ENCODE assay signal across 19 cellular contexts in genomic region chr4:112645541-112646329, GRCh38. TPM values are rescaled to one million over a fixed set of nuclear protein-coding genes. Genes with fewer than 3 reads are reported as not detected.
DNase-seq lines count a peak whose midpoint lies in the region.
"Had no signal": no experiment of that assay in that cellular context is flagged by ENCODE, and none has a peak within 500 bp of the region (broad histone marks: within the 10 kb centered on the region; RNA-seq: fewer than 3 reads in every experiment).

No MANE protein-coding gene starts in this region.

- H3K27me3 ChIP-seq in H7 (ENCODE audit: control insufficient read depth, insufficient read depth, low read length) (no peaks in the 10 kb centered on the region), iPS DF 6.9 (ENCODE audit: control insufficient read depth, insufficient read depth, low read length) (no peaks in the 10 kb centered on the region), neuronal stem cell (ENCODE audit: control insufficient read depth in 3 of 3, insufficient read depth in 3 of 3, low read depth in 1 of 3, low read length in 3 of 3) (no peaks in the 10 kb centered on the region), SJCRH30 (no peaks in the 10 kb centered on the region)
- H3K27me3 ChIP-seq: SJSA1 had no signal

- H2BK12ac ChIP-seq in neuronal stem cell (ENCODE audit: low read length): no peak overlapping the region

- no peak overlapping the region for H2AK5ac ChIP-seq in neuronal stem cell (ENCODE audit: low read depth, low read length)

- H3K27ac ChIP-seq in iPS DF 6.9 (ENCODE audit: low read length) (no peak overlapping the region), neuronal stem cell (replicated peaks; ENCODE audit: low read length) (peak overlapping the region; percentile 45), SJCRH30 (no peak overlapping the region)
- H3K27ac ChIP-seq: HL-60, RWPE1, SJSA1 had no signal

- H3K23ac ChIP-seq in neuronal stem cell (ENCODE audit: low read depth, low read length, poor library complexity): peak overlapping the region; percentile 99

- H3K18ac ChIP-seq in neuronal stem cell (ENCODE audit: low read length): no peak overlapping the region

- DNase-seq in H7 (peak; percentile 33), iPS DF 6.9 (ENCODE audit: low read depth, low spot score) (peak; percentile 91), neuronal stem cell (ENCODE audit: low spot score) (no peak), ACHN (no peak), SJCRH30 (no peak)
- no peak for DNase-seq in activated T-helper 1 cell treated with anti-CD3 and anti-CD28 coated beads, Interleukin-12 subunit alpha, Interleukin-12 subunit beta, Interleukin-2, Interleukin-4 antibody, amounts not matched to agents 30 ng/mL and 10 ng/mL and 1 ng/mL, durations not matched to agents 14 hours and 24 hours and 36 hours (ENCODE audit: low spot score)
- DNase-seq in activated CD4-positive, alpha-beta T cell treated with anti-CD3 and anti-CD28 coated beads, Interleukin-2, amount 50 U/mL, for 4 hours: no peak
- DNase-seq: COR-L47, MV-4-11, NCI-H1417 treated with DMSO at 0.1 percent for 48 hours, NCI-H1930, NCI-H2171 treated with DMSO at 0.1 percent for 48 hours, NCI-H748 treated with DMSO at 0.1 percent for 48 hours, PC-3 had no signal

- H3K4me1 ChIP-seq in iPS DF 6.9 (ENCODE audit: control insufficient read depth, insufficient read depth, low read length) (no peaks in the 10 kb centered on the region), neuronal stem cell (ENCODE audit: control insufficient read depth in 2 of 2, insufficient read depth in 1 of 2, low read depth in 1 of 2, low read length in 2 of 2) (peaks cover 1 to 9% of the 10 kb centered on the region in 2 donors), SJCRH30 (no peaks in the 10 kb centered on the region)

- intact Hi-C loops in activated T-helper 1 cell treated with anti-CD3 and anti-CD28 coated beads, Interleukin-12 subunit alpha, Interleukin-12 subunit beta, Interleukin-2, Interleukin-4 antibody, amounts not matched to agents 30 ng/mL and 10 ng/mL and 1 ng/mL, durations not matched to agents 14 hours and 24 hours and 36 hours (cut with micrococcal nuclease): no loop called here

- H3K36me3 ChIP-seq in H7 (replicated peaks; ENCODE audit: control insufficient read depth, insufficient read depth, low read length) (peaks cover 13% of the 10 kb centered on the region), iPS DF 6.9 (ENCODE audit: control insufficient read depth, insufficient read depth, low read length) (peaks cover 15% of the 10 kb centered on the region; the same call in 1 of the 2 replicates), neuronal stem cell (replicated peaks in 1 of 2; ENCODE audit: control insufficient read depth in 2 of 2, insufficient read depth in 2 of 2, low read length in 2 of 2) (peaks cover 2 to 74% of the 10 kb centered on the region in 2 donors), SJCRH30 (peaks cover 55% of the 10 kb centered on the region)

- in situ Hi-C loops in ACHN (cut with HindIII; ENCODE audit: low pct_ligation_motif_present, low pct_unique_long_range_greater_than_20kb, low sequenced_read_pairs): no loop called here

- H2BK15ac ChIP-seq in neuronal stem cell (ENCODE audit: low read length): no peak overlapping the region

- no peaks in the 10 kb centered on the region for H3K9me3 Mint-ChIP-seq in activated T-helper 1 cell treated with anti-CD3 and anti-CD28 coated beads, Interleukin-12 subunit alpha, Interleukin-12 subunit beta, Interleukin-2, Interleukin-4 antibody, amounts not matched to agents 30 ng/mL and 10 ng/mL and 1 ng/mL, durations not matched to agents 14 hours and 24 hours and 36 hours

- no peak overlapping the region for H3K14ac ChIP-seq in neuronal stem cell (ENCODE audit: low read length)

- H4K8ac ChIP-seq in neuronal stem cell (ENCODE audit: low read depth, low read length): no peak overlapping the region

- H3K9me3 ChIP-seq in iPS DF 6.9 (ENCODE audit: control insufficient read depth, insufficient read depth, low read length): no peaks in the 10 kb centered on the region
- no peaks in the 10 kb centered on the region for H3K9me3 ChIP-seq in neuronal stem cell (replicated peaks in 1 of 2; ENCODE audit: control insufficient read depth in 2 of 2, insufficient read depth in 1 of 2, low read depth in 1 of 2, low read length in 2 of 2)
- no peaks in the 10 kb centered on the region for H3K9me3 ChIP-seq in SJCRH30 (replicated peaks)
- H3K9me3 ChIP-seq: HAP-1, SJSA1 had no signal

- H3K4ac ChIP-seq in neuronal stem cell (ENCODE audit: low read length): no peak overlapping the region

- H2BK5ac ChIP-seq in neuronal stem cell (ENCODE audit: low read length): no peak overlapping the region

- H2AFZ ChIP-seq in neuronal stem cell (ENCODE audit: low read length): no peak overlapping the region

- WGBS in iPS DF 6.9 (ENCODE audit: insufficient coverage, insufficient read length): no CpG with 5 or more reads among the region's 8 CpGs
- WGBS in neuronal stem cell (ENCODE audit: extremely low coverage in 2 of 2, insufficient read length in 2 of 2, insufficient replicate concordance in 1 of 2), 2 donors: no CpG with 5 or more reads among the region's 8 CpGs

- H3K27ac Mint-ChIP-seq in activated T-helper 1 cell treated with anti-CD3 and anti-CD28 coated beads, Interleukin-12 subunit alpha, Interleukin-12 subunit beta, Interleukin-2, Interleukin-4 antibody, amounts not matched to agents 30 ng/mL and 10 ng/mL and 1 ng/mL, durations not matched to agents 14 hours and 24 hours and 36 hours: peak overlapping the region; percentile 15

- H2BK120ac ChIP-seq in neuronal stem cell (ENCODE audit: low read depth, low read length): no peak overlapping the region

- H4K91ac ChIP-seq in neuronal stem cell (ENCODE audit: low read depth, low read length, poor library complexity): no peak overlapping the region

- H3K27me3 Mint-ChIP-seq in activated T-helper 1 cell treated with anti-CD3 and anti-CD28 coated beads, Interleukin-12 subunit alpha, Interleukin-12 subunit beta, Interleukin-2, Interleukin-4 antibody, amounts not matched to agents 30 ng/mL and 10 ng/mL and 1 ng/mL, durations not matched to agents 14 hours and 24 hours and 36 hours (ENCODE audit: insufficient read depth): no peaks in the 10 kb centered on the region

- peaks cover 19% of the 10 kb centered on the region for H3K4me1 Mint-ChIP-seq in activated T-helper 1 cell treated with anti-CD3 and anti-CD28 coated beads, Interleukin-12 subunit alpha, Interleukin-12 subunit beta, Interleukin-2, Interleukin-4 antibody, amounts not matched to agents 30 ng/mL and 10 ng/mL and 1 ng/mL, durations not matched to agents 14 hours and 24 hours and 36 hours (ENCODE audit: low read depth)

- peaks cover 21% of the 10 kb centered on the region for H3K36me3 Mint-ChIP-seq in activated T-helper 1 cell treated with anti-CD3 and anti-CD28 coated beads, Interleukin-12 subunit alpha, Interleukin-12 subunit beta, Interleukin-2, Interleukin-4 antibody, amounts not matched to agents 30 ng/mL and 10 ng/mL and 1 ng/mL, durations not matched to agents 14 hours and 24 hours and 36 hours (ENCODE audit: low read depth)

- H3K4me2 ChIP-seq in neuronal stem cell (ENCODE audit: insufficient read depth, low read length, poor library complexity, severe bottlenecking): no peak overlapping the region

- no peaks in the 10 kb centered on the region for H3K79me1 ChIP-seq in neuronal stem cell (ENCODE audit: low read depth, low read length)

- H3K4me3 Mint-ChIP-seq in activated T-helper 1 cell treated with anti-CD3 and anti-CD28 coated beads, Interleukin-12 subunit alpha, Interleukin-12 subunit beta, Interleukin-2, Interleukin-4 antibody, amounts not matched to agents 30 ng/mL and 10 ng/mL and 1 ng/mL, durations not matched to agents 14 hours and 24 hours and 36 hours: no peak overlapping the region

- H3K9ac ChIP-seq in neuronal stem cell (ENCODE audit: low read depth, low read length, poor library complexity): no peak overlapping the region

- H3K4me3 ChIP-seq in H7 (ENCODE audit: insufficient read depth, low read depth, low read length) (peak overlapping the region; percentile 71), iPS DF 6.9 (ENCODE audit: low read length) (peak overlapping the region; percentile 91; the same call in 1 of the 2 replicates), neuronal stem cell (ENCODE audit: low read length in 2 of 2) (no peak overlapping the region), SJCRH30 (no peak overlapping the region)
- H3K4me3 ChIP-seq: HAP-1, K562, SJSA1 had no signal

RNA-seq across cellular contexts. Expression of gene LARP7, which starts 8.8 kb away (rescaled TPM):
- total RNA-seq in H7 (2014; rRNA removed; shearing (Covaris generic)): 28.5 and 68.1 TPM in 2 replicates
- total RNA-seq in activated T-helper 1 cell treated with anti-CD3 and anti-CD28 coated beads, Interleukin-12 subunit alpha, Interleukin-12 subunit beta, Interleukin-2, Interleukin-4 antibody, amounts not matched to agents 30 ng/mL and 10 ng/mL and 1 ng/mL, durations not matched to agents 14 hours and 24 hours and 36 hours: 45.3 and 46.1 TPM in 2 replicates
- 166 TPM for polyA plus RNA-seq in neuronal stem cell (2013, experiment 1 of 2)
- 178 TPM for polyA plus RNA-seq in neuronal stem cell (2013, experiment 2 of 2)
- 59.7 and 62.2 TPM in 2 replicates for total RNA-seq in SJCRH30 (2014; rRNA removed; shearing (Covaris generic))

RNA-seq across cellular contexts. Expression of gene ZGRF1, which starts 9.0 kb away (rescaled TPM):
- 25.1 and 52.4 TPM in 2 replicates for total RNA-seq in H7 (2014; rRNA removed; shearing (Covaris generic))
- total RNA-seq in activated T-helper 1 cell treated with anti-CD3 and anti-CD28 coated beads, Interleukin-12 subunit alpha, Interleukin-12 subunit beta, Interleukin-2, Interleukin-4 antibody, amounts not matched to agents 30 ng/mL and 10 ng/mL and 1 ng/mL, durations not matched to agents 14 hours and 24 hours and 36 hours: 31.0 and 33.1 TPM in 2 replicates
- polyA plus RNA-seq in neuronal stem cell (2013, experiment 1 of 2): 19.8 TPM
- 21.4 TPM for polyA plus RNA-seq in neuronal stem cell (2013, experiment 2 of 2)
- 32.5 and 42.0 TPM in 2 replicates for total RNA-seq in SJCRH30 (2014; rRNA removed; shearing (Covaris generic))

Comparison
In these comparisons a context has a peak if more than half of its experiments do, and no peak if none do; other contexts are left out.
1. DNase-seq: peak in H7 (single experiment) and iPS DF 6.9 (single experiment); none in activated T-helper 1 cell treated with anti-CD3 and anti-CD28 coated beads, Interleukin-12 subunit alpha, Interleukin-12 subunit beta, Interleukin-2, Interleukin-4 antibody, amounts not matched to agents 30 ng/mL and 10 ng/mL and 1 ng/mL, durations not matched to agents 14 hours and 24 hours and 36 hours (single experiment), neuronal stem cell (single experiment), activated CD4-positive, alpha-beta T cell treated with anti-CD3 and anti-CD28 coated beads, Interleukin-2, amount 50 U/mL, for 4 hours (0 of 2), ACHN (single experiment) and SJCRH30 (0 of 2).
2. H3K4me3 ChIP-seq: peak in H7 (single experiment) and iPS DF 6.9 (single experiment); none in neuronal stem cell (0 of 2) and SJCRH30 (single experiment).